Comparison of ENCODE assay signal across 8 cellular contexts in the genomic region with DNA sequence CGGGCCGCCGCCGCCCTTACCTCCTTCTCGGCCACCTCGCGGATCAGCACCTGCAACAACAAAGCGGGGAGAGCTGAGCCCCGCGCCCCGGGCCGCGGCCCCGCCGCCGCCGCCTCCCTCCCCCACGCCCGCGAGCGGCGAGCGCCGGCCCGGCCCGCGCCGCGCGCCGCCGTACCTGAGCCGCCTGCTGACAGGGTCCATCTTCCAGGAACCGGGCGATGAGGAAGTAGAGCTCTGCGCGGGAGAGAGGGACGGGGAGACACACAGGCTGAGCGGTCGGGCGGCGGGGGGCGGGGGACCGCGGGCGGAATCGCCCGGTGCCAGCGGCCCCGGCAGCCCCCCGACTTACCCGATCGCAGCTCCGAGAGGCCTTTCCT. TPM values are rescaled to one million over a fixed set of nuclear protein-coding genes. Genes with fewer than 3 reads are reported as not detected.
A peak's percentile ranks its signal among the peaks of the same experiment; 100 is the strongest.
DNase-seq lines count a peak whose midpoint lies in the region; ATAC-seq and TF ChIP-seq lines count a peak whose summit lies in the region.

No MANE protein-coding gene starts in this region.

- no peak for DNase-seq in CD4-positive, CD25-positive, alpha-beta regulatory T cell
- peak; percentile 60 for DNase-seq in NOMO-1 treated with DMSO at 0.1 percent for 48 hours (lab: John Stamatoyannopoulos, UW; ENCODE audit: unreplicated experiment)
- DNase-seq in brain microvascular endothelial cell: no peak
- DNase-seq in right lobe of liver: no peak
- DNase-seq in middle frontal gyrus (ENCODE audit: extremely low spot score, low spot score): no peak

- no peaks in the 10 kb centered on the region for H3K9me3 ChIP-seq in CD4-positive, CD25-positive, alpha-beta regulatory T cell (ENCODE audit: control insufficient read depth in 2 of 2, low read length in 2 of 2)
- H3K9me3 ChIP-seq in right lobe of liver (no peaks in the 10 kb centered on the region), thymus (ENCODE audit: control insufficient read depth) (no peaks in the 10 kb centered on the region)

- H3K4me1 Mint-ChIP-seq in CD4-positive, CD25-positive, alpha-beta regulatory T cell: peaks cover 34 to 57% (median 42%) of the 10 kb centered on the region in 4 donors

- H3K4me1 ChIP-seq in CD4-positive, CD25-positive, alpha-beta regulatory T cell (ENCODE audit: control insufficient read depth, insufficient read depth, low read length, poor library complexity, severe bottlenecking): peaks cover 27% of the 10 kb centered on the region
- H3K4me1 ChIP-seq in right lobe of liver (peaks cover 0 to 6% (median 0%) of the 10 kb centered on the region in 4 donors), thymus (ENCODE audit: control insufficient read depth, insufficient read depth, low read length) (no peaks in the 10 kb centered on the region)

- peak; percentile 4 to 8 for ATAC-seq in CD4-positive, CD25-positive, alpha-beta regulatory T cell (ENCODE audit: low read depth in 2 of 2)
- ATAC-seq in GM18873 (IDR thresholded peaks at IDR 0.05; ENCODE audit: low FRiP score, unreplicated experiment): peak; percentile 15
- peak; percentile 34 for ATAC-seq in HG03064 (IDR thresholded peaks at IDR 0.05; ENCODE audit: low read depth, unreplicated experiment)
- peak; percentile 15 to 41 (median 28) for ATAC-seq in right lobe of liver

- H3K27ac ChIP-seq in CD4-positive, CD25-positive, alpha-beta regulatory T cell (ENCODE audit: insufficient read depth, low read length, poor library complexity, severe bottlenecking): peak overlapping the region; percentile 93
- H3K27ac ChIP-seq in brain microvascular endothelial cell (peak overlapping the region; percentile 97), right lobe of liver (peak overlapping the region; percentile 92 to 96 (median 95)), thymus (ENCODE audit: low read depth) (peak overlapping the region; percentile 92)

- H3K27me3 Mint-ChIP-seq in CD4-positive, CD25-positive, alpha-beta regulatory T cell: peaks cover 32% of the 10 kb centered on the region

- H3K27me3 ChIP-seq in CD4-positive, CD25-positive, alpha-beta regulatory T cell (ENCODE audit: control insufficient read depth, insufficient read depth, low read length): no peaks in the 10 kb centered on the region
- H3K27me3 ChIP-seq in brain microvascular endothelial cell (replicated peaks): no peaks in the 10 kb centered on the region
- H3K27me3 ChIP-seq in right lobe of liver: no peaks in the 10 kb centered on the region
- H3K27me3 ChIP-seq in thymus (ENCODE audit: control insufficient read depth, insufficient read depth): no peaks in the 10 kb centered on the region

- peak overlapping the region; percentile 94 to 98 (median 96) for H3K27ac Mint-ChIP-seq in CD4-positive, CD25-positive, alpha-beta regulatory T cell

- H3K4me3 Mint-ChIP-seq in CD4-positive, CD25-positive, alpha-beta regulatory T cell: peak overlapping the region; percentile 95 to 99 (median 96)

- peaks cover 9% of the 10 kb centered on the region for H3K36me3 Mint-ChIP-seq in CD4-positive, CD25-positive, alpha-beta regulatory T cell

- H3K36me3 ChIP-seq in CD4-positive, CD25-positive, alpha-beta regulatory T cell (ENCODE audit: control insufficient read depth, insufficient read depth, low read length): peaks cover 4% of the 10 kb centered on the region
- H3K36me3 ChIP-seq in brain microvascular endothelial cell (replicated peaks) (no peaks in the 10 kb centered on the region), right lobe of liver (no peaks in the 10 kb centered on the region), thymus (ENCODE audit: control insufficient read depth, insufficient read depth) (no peaks in the 10 kb centered on the region)

- TF ChIP-seq POLR2A in right lobe of liver (IDR thresholded peaks at IDR 0.05): no peak

- intact Hi-C loops in right lobe of liver (cut with DNase I): no loop called here

- TF ChIP-seq CTCF in brain microvascular endothelial cell (IDR thresholded peaks at IDR 0.05; ENCODE audit: low read depth, low read length, missing control alignments) (no peak), right lobe of liver (IDR thresholded peaks at IDR 0.05) (no peak)

- H3K9me3 Mint-ChIP-seq in CD4-positive, CD25-positive, alpha-beta regulatory T cell: no peaks in the 10 kb centered on the region

- H3K4me3 ChIP-seq in CD4-positive, CD25-positive, alpha-beta regulatory T cell (ENCODE audit: low read depth, low read length): no peak overlapping the region
- peak overlapping the region; percentile 82 for H3K4me3 ChIP-seq in brain microvascular endothelial cell (ENCODE audit: low read depth, low read length)
- H3K4me3 ChIP-seq in right lobe of liver: peak overlapping the region; percentile 70 to 81 (median 78)
- H3K4me3 ChIP-seq in thymus (ENCODE audit: low read length): peak overlapping the region; percentile 97

- no CpG with 5 or more reads among the region's 54 CpGs for WGBS in right lobe of liver (ENCODE audit: insufficient coverage, low coverage, low lambda C conversion rate, missing lambda C conversion rate)
- WGBS in thymus: under 1% methylated on average over 54 of the region's 54 CpGs

- in situ Hi-C loops in brain microvascular endothelial cell (cut with HindIII; ENCODE audit: low pct_ligation_motif_present, low sequenced_read_pairs): no loop called here

RNA-seq across cellular contexts. Expression of a gene that starts 0.4 kb away (rescaled TPM):
- total RNA-seq in CD4-positive, CD25-positive, alpha-beta regulatory T cell: 57.0 TPM
- polyA plus RNA-seq in CD4-positive, CD25-positive, alpha-beta regulatory T cell: 10 to 100 TPM; 12.0 to 14.4 (median 13.1) TPM
- 1 to 10 TPM; 5.0 to 7.8 (median 6.4) TPM for total RNA-seq in right lobe of liver
- 16.8 TPM for polyA plus RNA-seq in thymus
